19 cellular contexts compared by ENCODE assay signal in the genomic region with DNA sequence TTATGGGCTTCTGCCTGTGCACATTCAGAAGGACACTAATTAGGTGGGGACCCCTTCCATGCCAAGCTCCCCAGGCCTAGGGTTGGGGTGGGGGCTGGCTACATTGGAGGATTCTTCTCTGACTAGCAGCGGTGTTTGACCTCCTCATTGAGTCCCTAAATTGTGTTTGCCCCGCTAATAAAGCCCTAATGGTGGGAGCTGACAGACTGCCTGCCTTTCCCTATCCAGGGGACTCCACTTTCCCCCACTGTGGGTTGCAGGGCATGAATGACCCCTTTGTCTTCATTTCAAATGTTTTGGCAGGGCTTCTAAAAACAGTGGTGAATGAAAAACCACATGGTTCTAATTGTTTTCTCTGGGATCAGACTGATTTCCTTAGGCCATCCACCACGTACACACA.
DNase-seq lines count a peak whose midpoint lies in the region; ATAC-seq, FAIRE-seq and TF ChIP-seq lines count a peak whose summit lies in the region.
"Had no signal": no experiment of that assay in that cellular context is flagged by ENCODE, and none has a peak within 500 bp of the region (broad histone marks: within the 10 kb centered on the region; RNA-seq: fewer than 3 reads in every experiment).

No MANE protein-coding gene starts in this region.

- no peaks in the 10 kb centered on the region for H3K4me1 ChIP-seq in astrocyte (ENCODE audit: insufficient read depth, low read length)
- H3K4me1 ChIP-seq: A549, BLaER1 had no signal

- H3K4me2 ChIP-seq in astrocyte (ENCODE audit: low read length) = no peak overlapping the region
- H3K4me2 ChIP-seq: A549, BLaER1, KMS-11 had no signal

- H3K9me3 Mint-ChIP-seq in astrocyte (ENCODE audit: unreplicated experiment) = no peaks in the 10 kb centered on the region
- no peaks in the 10 kb centered on the region for H3K9me3 Mint-ChIP-seq in progenitor cell of endocrine pancreas (ENCODE audit: low read depth)
- peaks cover 14% of the 10 kb centered on the region for H3K9me3 Mint-ChIP-seq in activated naive CD8-positive, alpha-beta T cell treated with anti-CD3 and anti-CD28 coated beads, Interleukin-2, amount 50 U/mL, for 24 hours

- TF ChIP-seq CTCF in astrocyte (IDR thresholded peaks at IDR 0.05; ENCODE audit: insufficient read depth, low read depth, low read length) (no peak), progenitor cell of endocrine pancreas (IDR thresholded peaks at IDR 0.05; ENCODE audit: unreplicated experiment) (no peak)

- H3K27me3 Mint-ChIP-seq in astrocyte (ENCODE audit: low read depth, unreplicated experiment) = no peaks in the 10 kb centered on the region
- H3K27me3 Mint-ChIP-seq in progenitor cell of endocrine pancreas = no peaks in the 10 kb centered on the region
- no peaks in the 10 kb centered on the region for H3K27me3 Mint-ChIP-seq in activated naive CD8-positive, alpha-beta T cell treated with anti-CD3 and anti-CD28 coated beads, Interleukin-2, amount 50 U/mL, for 24 hours

- H3K36me3 Mint-ChIP-seq in astrocyte (ENCODE audit: low read depth, unreplicated experiment) (peaks cover 2% of the 10 kb centered on the region), progenitor cell of endocrine pancreas (ENCODE audit: insufficient read depth) (no peaks in the 10 kb centered on the region)
- H3K36me3 Mint-ChIP-seq in activated naive CD8-positive, alpha-beta T cell treated with anti-CD3 and anti-CD28 coated beads, Interleukin-2, amount 50 U/mL, for 24 hours (ENCODE audit: low read depth) = no peaks in the 10 kb centered on the region
- H3K36me3 Mint-ChIP-seq: CD4-positive, alpha-beta memory T cell had no signal

- ATAC-seq in activated naive CD8-positive, alpha-beta T cell treated with anti-CD3 and anti-CD28 coated beads, Interleukin-2, amount 50 U/mL, for 24 hours = no peak
- no peak for ATAC-seq in GM21786 (IDR thresholded peaks at IDR 0.05; ENCODE audit: unreplicated experiment)
- ATAC-seq: A549 had no signal

- no peak overlapping the region for H2AFZ ChIP-seq in astrocyte (ENCODE audit: low read depth, low read length)

- H3K27me3 ChIP-seq in astrocyte (ENCODE audit: insufficient read depth, low read length) = no peaks in the 10 kb centered on the region
- H3K27me3 ChIP-seq: BLaER1 had no signal

- no peak overlapping the region for H3K27ac ChIP-seq in astrocyte (ENCODE audit: low read depth, low read length)
- H3K27ac ChIP-seq: A549, BLaER1, HL-60, KMS-11 had no signal

- no peaks in the 10 kb centered on the region for H4K20me1 ChIP-seq in astrocyte (ENCODE audit: insufficient read depth, low read length)
- H4K20me1 ChIP-seq: BLaER1 had no signal

- H3K4me1 Mint-ChIP-seq in astrocyte (ENCODE audit: low read depth, unreplicated experiment) = peaks cover 14% of the 10 kb centered on the region
- H3K4me1 Mint-ChIP-seq in progenitor cell of endocrine pancreas (ENCODE audit: low read depth) = peaks cover 7% of the 10 kb centered on the region
- H3K4me1 Mint-ChIP-seq in activated naive CD8-positive, alpha-beta T cell treated with anti-CD3 and anti-CD28 coated beads, Interleukin-2, amount 50 U/mL, for 24 hours = no peaks in the 10 kb centered on the region
- H3K4me1 Mint-ChIP-seq: CD4-positive, alpha-beta memory T cell had no signal

- no peaks in the 10 kb centered on the region for H3K9me3 ChIP-seq in astrocyte (ENCODE audit: insufficient read depth, low read depth, low read length)
- H3K9me3 ChIP-seq: A549, BLaER1 had no signal

- H3K4me3 ChIP-seq in astrocyte (ENCODE audit: insufficient read depth, low read depth, low read length) = no peak overlapping the region
- H3K4me3 ChIP-seq: A549, BLaER1 had no signal

- DNase-seq in ELF-1 (ENCODE audit: low read depth, low spot score) = peak; percentile 10
- DNase-seq in astrocyte (ENCODE audit: low read depth) = no peak
- peak; percentile 69 for DNase-seq in islet precursor cell
- no peak for DNase-seq in progenitor cell of endocrine pancreas (ENCODE audit: low spot score, unreplicated experiment)
- DNase-seq in activated naive CD8-positive, alpha-beta T cell treated with anti-CD3 and anti-CD28 coated beads, Interleukin-2, amount 50 U/mL, for 24 hours = no peak
- no peak for DNase-seq in activated T-cell treated with anti-CD3 and anti-CD28 coated beads, Interleukin-2, amount 50 U/mL, for 1 hour
- DNase-seq: Calu3; CD4-positive, alpha-beta memory T cell; H9; NCI-H1436; NCI-H2029 treated with DMSO at 0.1 percent for 48 hours; NCI-H2171 treated with DMSO at 0.1 percent for 48 hours; NCI-H446; NCI-H774 had no signal

- no peaks in the 10 kb centered on the region for H3K79me2 ChIP-seq in astrocyte (ENCODE audit: insufficient read depth, low read length)

- no peak overlapping the region for H3K9ac ChIP-seq in astrocyte (ENCODE audit: low read length)
- H3K9ac ChIP-seq: BLaER1, KMS-11 had no signal

- H3K27ac Mint-ChIP-seq in astrocyte (ENCODE audit: unreplicated experiment) (peak overlapping the region; percentile 62), progenitor cell of endocrine pancreas (peak overlapping the region; percentile 3)
- H3K27ac Mint-ChIP-seq in activated naive CD8-positive, alpha-beta T cell treated with anti-CD3 and anti-CD28 coated beads, Interleukin-2, amount 50 U/mL, for 24 hours = no peak overlapping the region
- H3K27ac Mint-ChIP-seq: CD4-positive, alpha-beta memory T cell; H9 had no signal

- no peak for FAIRE-seq in astrocyte (lab: Jason Lieb, UNC)
- FAIRE-seq: A549 had no signal

- H3K36me3 ChIP-seq in astrocyte (ENCODE audit: insufficient read depth, low read length) = no peaks in the 10 kb centered on the region
- H3K36me3 ChIP-seq: BLaER1 had no signal

- H3K4me3 Mint-ChIP-seq in astrocyte (ENCODE audit: unreplicated experiment) = no peak overlapping the region
- no peak overlapping the region for H3K4me3 Mint-ChIP-seq in progenitor cell of endocrine pancreas (ENCODE audit: low read depth)
- no peak overlapping the region for H3K4me3 Mint-ChIP-seq in activated naive CD8-positive, alpha-beta T cell treated with anti-CD3 and anti-CD28 coated beads, Interleukin-2, amount 50 U/mL, for 24 hours
- H3K4me3 Mint-ChIP-seq: CD4-positive, alpha-beta memory T cell; H9 had no signal

Comparison
In these comparisons a context has a peak if more than half of its experiments do, and no peak if none do; other contexts are left out.
1. DNase-seq: peak in ELF-1 (single experiment) and islet precursor cell (single experiment); none in astrocyte (single experiment), progenitor cell of endocrine pancreas (single experiment), activated naive CD8-positive, alpha-beta T cell treated with anti-CD3 and anti-CD28 coated beads, Interleukin-2, amount 50 U/mL, for 24 hours (single experiment) and activated T-cell treated with anti-CD3 and anti-CD28 coated beads, Interleukin-2, amount 50 U/mL, for 1 hour (single experiment).